Comparison of ENCODE assay signal across 9 cellular contexts in genomic region chr14:91202234-91202974, GRCh38. TPM values are rescaled to one million over a fixed set of nuclear protein-coding genes. Genes with fewer than 3 reads are reported as not detected.
DNase-seq lines count a peak whose midpoint lies in the region; ATAC-seq and TF ChIP-seq lines count a peak whose summit lies in the region.
"Had no signal": no experiment of that assay in that cellular context is flagged by ENCODE, and none has a peak within 500 bp of the region (broad histone marks: within the 10 kb centered on the region; RNA-seq: fewer than 3 reads in every experiment).

No MANE protein-coding gene starts in this region.

- peaks cover 92% of the 10 kb centered on the region for H3K36me3 Mint-ChIP-seq in dendritic cell treated with granulocyte-macrophage colony-stimulating factor and Interleukin-4, amounts not matched to agents 40 ng/mL and 50 ng/mL, for 4 days (ENCODE audit: low read depth)

- peak; percentile 42 for ATAC-seq in mucosa of descending colon
- no peak for ATAC-seq in HG03039 (IDR thresholded peaks at IDR 0.05; ENCODE audit: unreplicated experiment)

- H3K4me3 ChIP-seq in BLaER1 treated with 17β-estradiol and CSF1 and Interleukin-3, amounts not matched to agents 10 nM and 100 nM = peak overlapping the region in 1 of 10 experiments; percentile 30; a peak in 2 of 20 replicates
- no peak overlapping the region for H3K4me3 ChIP-seq in mucosa of descending colon
- no peak overlapping the region for H3K4me3 ChIP-seq in coronary artery

- H3K4me1 ChIP-seq in BLaER1 treated with 17β-estradiol and CSF1 and Interleukin-3, amounts not matched to agents 10 nM and 100 nM = peaks cover 0 to 61% (median 13%) of the 10 kb centered on the region in 10 experiments; a peak in 16 of 20 replicates
- no peaks in the 10 kb centered on the region for H3K4me1 ChIP-seq in mucosa of descending colon (ENCODE audit: low read depth)

- H3K27ac Mint-ChIP-seq in dendritic cell treated with granulocyte-macrophage colony-stimulating factor and Interleukin-4, amounts not matched to agents 40 ng/mL and 50 ng/mL, for 4 days = peak overlapping the region; percentile 67

- H3K36me3 ChIP-seq in BLaER1 treated with 17β-estradiol and CSF1 and Interleukin-3, amounts not matched to agents 10 nM and 100 nM = peaks cover 71 to 100% (median 99%) of the 10 kb centered on the region in 11 experiments
- peaks cover 16% of the 10 kb centered on the region for H3K36me3 ChIP-seq in mucosa of descending colon (ENCODE audit: low read depth)

- peaks cover 68% of the 10 kb centered on the region for H3K4me1 Mint-ChIP-seq in dendritic cell treated with granulocyte-macrophage colony-stimulating factor and Interleukin-4, amounts not matched to agents 40 ng/mL and 50 ng/mL, for 4 days (ENCODE audit: low read depth)

- peak overlapping the region in 8 of 11 experiments; percentile 28 to 92 (median 78); a peak in 15 of 22 replicates for H3K4me2 ChIP-seq in BLaER1 treated with 17β-estradiol and CSF1 and Interleukin-3, amounts not matched to agents 10 nM and 100 nM

- H3K9ac ChIP-seq in BLaER1 treated with 17β-estradiol and CSF1 and Interleukin-3, amounts not matched to agents 10 nM and 100 nM = peak overlapping the region in 2 of 11 experiments; percentile 45 to 48; a peak in 3 of 22 replicates

- peaks cover 9% of the 10 kb centered on the region for H3K9me3 Mint-ChIP-seq in dendritic cell treated with granulocyte-macrophage colony-stimulating factor and Interleukin-4, amounts not matched to agents 40 ng/mL and 50 ng/mL, for 4 days

- peaks cover 14 to 29% (median 24%) of the 10 kb centered on the region in 11 experiments for H3K9me3 ChIP-seq in BLaER1 treated with 17β-estradiol and CSF1 and Interleukin-3, amounts not matched to agents 10 nM and 100 nM (replicated peaks in 1 of 11)
- H3K9me3 ChIP-seq in mucosa of descending colon = peaks cover 14% of the 10 kb centered on the region

- intact Hi-C loops in dendritic cell treated with granulocyte-macrophage colony-stimulating factor and Interleukin-4, amounts not matched to agents 40 ng/mL and 50 ng/mL, for 4 days (cut with micrococcal nuclease) = no loop called here
- intact Hi-C loops in mucosa of descending colon (cut with DNase I, micrococcal nuclease) = no loop called here

- no peaks in the 10 kb centered on the region for H3K27me3 ChIP-seq in BLaER1 treated with 17β-estradiol and CSF1 and Interleukin-3, amounts not matched to agents 10 nM and 100 nM

- TF ChIP-seq CTCF in mucosa of descending colon (IDR thresholded peaks at IDR 0.05) = no peak
- no peak for TF ChIP-seq CTCF in coronary artery (IDR thresholded peaks at IDR 0.05)

- H3K4me3 Mint-ChIP-seq in dendritic cell treated with granulocyte-macrophage colony-stimulating factor and Interleukin-4, amounts not matched to agents 40 ng/mL and 50 ng/mL, for 4 days = no peak overlapping the region

- DNase-seq in NCI-H2171 treated with DMSO at 0.1 percent for 48 hours (lab: John Stamatoyannopoulos, UW) = peak; percentile 97
- DNase-seq in mucosa of descending colon = peak in 1 of 3 donors; percentile 11
- no peak for DNase-seq in coronary artery (ENCODE audit: low spot score)
- DNase-seq in RPMI8226 = no peak
- no peak for DNase-seq in NOMO-1 treated with dmso at 0.1 percent for 144 hours (lab: John Stamatoyannopoulos, UW; ENCODE audit: unreplicated experiment)
- DNase-seq: activated CD4-positive, CD25-positive, alpha-beta regulatory T cell had no signal

- H3K27me3 Mint-ChIP-seq in dendritic cell treated with granulocyte-macrophage colony-stimulating factor and Interleukin-4, amounts not matched to agents 40 ng/mL and 50 ng/mL, for 4 days = no peaks in the 10 kb centered on the region

- H3K27ac ChIP-seq in BLaER1 treated with 17β-estradiol and CSF1 and Interleukin-3, amounts not matched to agents 10 nM and 100 nM = peak overlapping the region in 5 of 11 experiments; percentile 34 to 70 (median 50); a peak in 8 of 22 replicates
- H3K27ac ChIP-seq in coronary artery = peak overlapping the region in 1 of 2 donors; percentile 26

- peaks cover 0 to 4% (median 0%) of the 10 kb centered on the region in 11 experiments; a peak in 1 of 22 replicates for H4K20me1 ChIP-seq in BLaER1 treated with 17β-estradiol and CSF1 and Interleukin-3, amounts not matched to agents 10 nM and 100 nM

RNA-seq across cellular contexts. Expression of gene GPR68, which starts 42.1 kb away (rescaled TPM):
- 1 to 10 TPM; 1.4 to 2.4 (median 2.3) TPM for total RNA-seq in mucosa of descending colon
